In genomic region chr3:57692404-57693191, GRCh38 we compare ENCODE assay signal across 8 cellular contexts. TPM values are rescaled to one million over a fixed set of nuclear protein-coding genes. Genes with fewer than 3 reads are reported as not detected.
A peak's percentile ranks its signal among the peaks of the same experiment; 100 is the strongest.
DNase-seq lines count a peak whose midpoint lies in the region; ATAC-seq and TF ChIP-seq lines count a peak whose summit lies in the region.

A gene with protein sequence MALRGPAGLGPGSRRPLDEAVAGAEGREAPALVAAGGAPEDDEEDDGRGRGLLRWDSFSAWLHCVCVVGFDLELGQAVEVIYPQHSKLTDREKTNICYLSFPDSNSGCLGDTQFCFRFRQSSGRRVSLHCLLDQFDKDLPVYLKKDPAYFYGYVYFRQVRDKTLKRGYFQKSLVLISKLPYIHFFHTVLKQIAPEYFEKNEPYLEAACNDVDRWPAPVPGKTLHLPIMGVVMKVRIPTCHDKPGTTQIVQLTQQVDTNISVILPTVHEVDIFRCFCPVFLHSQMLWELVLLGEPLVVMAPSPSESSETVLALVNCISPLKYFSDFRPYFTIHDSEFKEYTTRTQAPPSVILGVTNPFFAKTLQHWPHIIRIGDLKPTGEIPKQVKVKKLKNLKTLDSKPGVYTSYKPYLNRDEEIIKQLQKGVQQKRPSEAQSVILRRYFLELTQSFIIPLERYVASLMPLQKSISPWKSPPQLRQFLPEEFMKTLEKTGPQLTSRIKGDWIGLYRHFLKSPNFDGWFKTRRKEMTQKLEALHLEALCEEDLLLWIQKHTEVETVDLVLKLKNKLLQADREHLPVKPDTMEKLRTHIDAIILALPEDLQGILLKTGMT (minus strand): TSS chr3:57693077. CDS start chr3:57693018, 59 bp downstream.

- CTCF ChIA-PET in IMR-90 (lab: Yijun Ruan, JAX), result no interaction called here

- ATAC-seq in GM21528 (IDR thresholded peaks at IDR 0.05; ENCODE audit: low FRiP score, unreplicated experiment) (peak; percentile 76), IMR-90 (ENCODE audit: low read depth) (peak; percentile 96)

- H3K79me1 ChIP-seq in IMR-90 (ENCODE audit: low read depth in 1 of 2, low read length in 2 of 2), result peaks cover 18 to 39% of the 10 kb centered on the region in 2 experiments

- peak within 1 kb of the TSS; percentile 90 for H4K5ac ChIP-seq in IMR-90 (ENCODE audit: low read depth, low read length)

- H3K27ac ChIP-seq in IMR-90 (ENCODE audit: insufficient read depth, low read length) (peak within 1 kb of the TSS; percentile 81), epithelial cell of prostate (peak within 1 kb of the TSS; percentile 94)

- no peak within 1 kb of the TSS for H2BK20ac ChIP-seq in IMR-90 (ENCODE audit: low read depth, low read length)

- H2BK15ac ChIP-seq in IMR-90 (ENCODE audit: low read depth, low read length), result peak within 1 kb of the TSS; percentile 18; the same call in 1 of the 3 replicates

- H3K4me1 ChIP-seq in IMR-90 (ENCODE audit: control insufficient read depth, insufficient read depth, low read length), result no peaks in the 10 kb centered on the region

- H2AK9ac ChIP-seq in IMR-90 (replicated peaks; ENCODE audit: low read depth, low read length, poor library complexity), result peak within 1 kb of the TSS; percentile 6

- DNase-seq in DMS114 treated with DMSO at 0.1 percent for 48 hours (lab: John Stamatoyannopoulos, UW; ENCODE audit: unreplicated experiment) (peak; percentile 77), IMR-90 (peak; percentile 86), OCI-M2 (lab: John Stamatoyannopoulos, UW; ENCODE audit: unreplicated experiment) (peak; percentile 54), activated T-cell treated with anti-CD3 and anti-CD28 coated beads for 48 hours (ENCODE audit: low read depth) (peak; percentile 97), epithelial cell of prostate (ENCODE audit: low read depth, low spot score) (peak; percentile 37), mucosa of gallbladder (ENCODE audit: low spot score) (peak; percentile 96)
- peak; percentile 97 for DNase-seq in stimulated activated CD8-positive, alpha-beta memory T cell treated with anti-CD3 and anti-CD28 coated beads, Interleukin-4, amount 100 ng/mL, for 24 hours (ENCODE audit: low read depth)

- H3K18ac ChIP-seq in IMR-90 (ENCODE audit: low read depth, low read length), result peak within 1 kb of the TSS; percentile 88

- POLR2A ChIA-PET in IMR-90 (lab: Charles Lee; ENCODE audit: unreplicated experiment), result no interaction called here

- peak within 1 kb of the TSS; percentile 71 for H2AK5ac ChIP-seq in IMR-90 (ENCODE audit: low read depth, low read length)

- H3K4me2 ChIP-seq in IMR-90 (ENCODE audit: low read depth, low read length), result peak within 1 kb of the TSS; percentile 99

- peak within 1 kb of the TSS; percentile 83 for H2BK5ac ChIP-seq in IMR-90 (ENCODE audit: low read depth, low read length, poor library complexity, severe bottlenecking)

- H3K23ac ChIP-seq in IMR-90 (ENCODE audit: low read depth, low read length), result peak within 1 kb of the TSS; percentile 89

- H4K91ac ChIP-seq in IMR-90 (ENCODE audit: insufficient read depth, low read depth, low read length), result peak within 1 kb of the TSS; percentile 73

- H3K4ac ChIP-seq in IMR-90 (ENCODE audit: low read depth, low read length), result peak within 1 kb of the TSS; percentile 87

- H4K20me1 ChIP-seq in IMR-90 (ENCODE audit: insufficient read depth, low read length), result peaks cover 13% of the 10 kb centered on the region; the same call in 1 of the 2 replicates

- TF ChIP-seq POLR2A in IMR-90 (IDR thresholded peaks at IDR 0.05; ENCODE audit: low read depth, low read length), result peak; percentile 80

- H3K56ac ChIP-seq in IMR-90 (ENCODE audit: extremely low read depth, insufficient read depth, low read length), result peak within 1 kb of the TSS; percentile 79

- no peaks in the 10 kb centered on the region for H3K9me3 ChIP-seq in IMR-90 (ENCODE audit: control insufficient read depth, insufficient read depth, low read length)

- peak within 1 kb of the TSS; percentile 75 to 94 for H4K8ac ChIP-seq in IMR-90 (ENCODE audit: low read depth in 2 of 2, low read length in 2 of 2)

- H3K27me3 ChIP-seq in IMR-90 (ENCODE audit: control insufficient read depth, insufficient read depth, low read length), result no peaks in the 10 kb centered on the region

- peak within 1 kb of the TSS; percentile 32; the same call in 1 of the 2 replicates for H2BK120ac ChIP-seq in IMR-90 (ENCODE audit: low read depth, low read length)

- peak within 1 kb of the TSS; percentile 88 for H2AFZ ChIP-seq in IMR-90 (replicated peaks; ENCODE audit: low read length, poor library complexity)

- H3K9ac ChIP-seq in IMR-90 (ENCODE audit: low read depth, low read length), result peak within 1 kb of the TSS; percentile 76

- TF ChIP-seq CTCF in IMR-90 (conservative IDR thresholded peaks at IDR 0.05; ENCODE audit: low read depth, low read length), result no peak

- peaks cover 7% of the 10 kb centered on the region for H3K9me1 ChIP-seq in IMR-90 (ENCODE audit: insufficient read depth, low read length)

- 0% methylated on average over 52 of the region's 77 CpGs; no CpG with 5 or more reads in 1 of the 2 experiments for WGBS in IMR-90 (ENCODE audit: extremely low coverage in 2 of 2, insufficient read length in 1 of 2), 2 experiments

- no TSS peak for BruUV-seq in IMR-90 (replicated peaks; lab: Mats Ljungman, UMichigan)

- TF ChIP-seq RAD21 in IMR-90 (IDR thresholded peaks at IDR 0.05; ENCODE audit: low read length), result no peak

- no peaks in the 10 kb centered on the region for H3K36me3 ChIP-seq in IMR-90 (ENCODE audit: control insufficient read depth, insufficient read depth, low read length)

- in situ Hi-C loops in IMR-90 (cut with MboI; ENCODE audit: low sequenced_read_pairs), result no loop called here

- H3K14ac ChIP-seq in IMR-90 (replicated peaks; ENCODE audit: low read depth, low read length), result peak within 1 kb of the TSS; percentile 79

- dilution Hi-C loops in IMR-90 (cut with HindIII; ENCODE audit: low sequenced_read_pairs, unreplicated experiment), result no loop called here

- H3K4me3 ChIP-seq in IMR-90 (ENCODE audit: insufficient read depth, low read depth, low read length), result peak within 1 kb of the TSS; percentile 77

- intact Hi-C loops in IMR-90 (cut with micrococcal nuclease), result loop anchor here (1.0 kb wide), 1 partner anchor 66 kb away; no protein-coding TSS in a partner anchor

TF ChIP-seq in IMR-90, 13 proteins besides CTCF, POLR2A, EP300 and RAD21:
- peak; percentile 87; the same call in 1 of the 2 replicates for TF ChIP-seq MAZ (IDR thresholded peaks at IDR 0.05; ENCODE audit: borderline replicate concordance, low read depth, low read length)
- TF ChIP-seq RCOR1 (IDR thresholded peaks at IDR 0.05; ENCODE audit: insufficient replicate concordance, low read length), result no peak
- TF ChIP-seq CEBPB (IDR thresholded peaks at IDR 0.05; ENCODE audit: low read depth, low read length), result no peak
- TF ChIP-seq FOS (IDR thresholded peaks at IDR 0.05; ENCODE audit: low read depth, low read length), result 0 out of 2 replicates have a peak, but pooled peaks have one; percentile 15
- TF ChIP-seq NFE2L2 (IDR thresholded peaks at IDR 0.05; ENCODE audit: low read depth, low read length), result no peak
- TF ChIP-seq MXI1 (IDR thresholded peaks at IDR 0.05; ENCODE audit: borderline replicate concordance, low read depth, low read length), result peak; percentile 13; the same call in 1 of the 2 replicates
- TF ChIP-seq BHLHE40 (IDR thresholded peaks at IDR 0.05; ENCODE audit: low read depth, low read length), result peak; percentile 82
- TF ChIP-seq MAFK (IDR thresholded peaks at IDR 0.05; ENCODE audit: low read depth, low read length), result no peak
- TF ChIP-seq ELK1 (IDR thresholded peaks at IDR 0.05; ENCODE audit: borderline replicate concordance, low read depth, low read length), result no peak
- TF ChIP-seq, protein P1, sequence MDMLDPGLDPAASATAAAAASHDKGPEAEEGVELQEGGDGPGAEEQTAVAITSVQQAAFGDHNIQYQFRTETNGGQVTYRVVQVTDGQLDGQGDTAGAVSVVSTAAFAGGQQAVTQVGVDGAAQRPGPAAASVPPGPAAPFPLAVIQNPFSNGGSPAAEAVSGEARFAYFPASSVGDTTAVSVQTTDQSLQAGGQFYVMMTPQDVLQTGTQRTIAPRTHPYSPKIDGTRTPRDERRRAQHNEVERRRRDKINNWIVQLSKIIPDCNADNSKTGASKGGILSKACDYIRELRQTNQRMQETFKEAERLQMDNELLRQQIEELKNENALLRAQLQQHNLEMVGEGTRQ (IDR thresholded peaks at IDR 0.05; ENCODE audit: low read depth, low read length), result peak; percentile 99
- TF ChIP-seq CHD1 (IDR thresholded peaks at IDR 0.05; ENCODE audit: low read depth, low read length), result no peak
- no peak for TF ChIP-seq RFX5 (IDR thresholded peaks at IDR 0.05; ENCODE audit: low read depth, low read length)
- no peak for TF ChIP-seq SMC3 (IDR thresholded peaks at IDR 0.05; ENCODE audit: low read depth, low read length)

RNA-seq across cellular contexts. Expression of the gene that starts here (rescaled TPM):
- total RNA-seq in IMR-90 (2012; rRNA removed), result 9.0 and 10.3 TPM in 2 replicates
- 3.5 and 3.8 TPM in 2 replicates for polyA plus RNA-seq in IMR-90 (2012; rRNA removed)
- polyA plus RNA-seq in IMR-90 (2012; cell fraction: cytosol; rRNA removed), result 0.64 and 1.2 TPM in 2 replicates
- 1.3 and 7.0 TPM in 2 replicates for polyA plus RNA-seq in IMR-90 (2012; cell fraction: nucleus; rRNA removed; ENCODE audit: low replicate concordance)
- total RNA-seq in mucosa of gallbladder, result 22.1 TPM

Comparison
In these comparisons a context has a peak if more than half of its experiments do, and no peak if none do; other contexts are left out.
1. Peak in every context shown above with its lines: DNase-seq, ATAC-seq, H3K4me3 ChIP-seq and H3K27ac ChIP-seq.
2. DNase-seq: peak in every context shown above with its lines; median percentile 97 in activated T-cell treated with anti-CD3 and anti-CD28 coated beads for 48 hours; 97 in stimulated activated CD8-positive, alpha-beta memory T cell treated with anti-CD3 and anti-CD28 coated beads, Interleukin-4, amount 100 ng/mL, for 24 hours; 96 in mucosa of gallbladder; 86 in IMR-90; 77 in DMS114 treated with DMSO at 0.1 percent for 48 hours; 54 in OCI-M2; 37 in epithelial cell of prostate.